ENCODE assay signal across 20 cellular contexts in the genomic region with DNA sequence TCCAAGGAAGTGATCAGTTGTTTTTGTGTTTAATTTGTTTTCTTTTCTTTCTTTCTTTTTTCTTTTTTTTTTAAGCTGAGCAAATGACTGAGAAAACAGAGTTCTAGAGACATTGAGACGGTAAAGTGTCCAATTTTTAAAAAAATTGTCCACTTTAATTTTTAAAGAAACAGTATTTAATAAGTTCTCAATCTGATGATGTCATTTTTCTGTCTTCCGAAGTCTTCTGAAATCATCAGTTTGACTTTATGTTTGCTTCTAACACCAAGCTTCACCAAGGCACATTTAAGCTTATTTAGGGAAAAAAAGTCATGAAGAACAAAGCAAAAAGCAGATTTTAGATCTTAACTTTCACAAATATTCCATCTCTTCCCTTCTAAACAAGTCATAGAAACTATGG.
DNase-seq lines count a peak whose midpoint lies in the region; ATAC-seq, FAIRE-seq and TF ChIP-seq lines count a peak whose summit lies in the region.
"Had no signal": no experiment of that assay in that cellular context is flagged by ENCODE, and none has a peak within 500 bp of the region (broad histone marks: within the 10 kb centered on the region; RNA-seq: fewer than 3 reads in every experiment).

No MANE protein-coding gene starts in this region.

- H3F3A ChIP-seq in PC-9 (ENCODE audit: insufficient read depth, low read depth): no peaks in the 10 kb centered on the region

- H3K9me3 ChIP-seq in PC-9 (ENCODE audit: insufficient read depth, low read depth): no peaks in the 10 kb centered on the region
- no peaks in the 10 kb centered on the region for H3K9me3 ChIP-seq in GM12878 (replicated peaks; ENCODE audit: control insufficient read depth, insufficient read depth, low read length)
- no peaks in the 10 kb centered on the region for H3K9me3 ChIP-seq in CD4-positive, alpha-beta memory T cell (ENCODE audit: control insufficient read depth in 1 of 2, low read length in 2 of 2)
- H3K9me3 ChIP-seq: BE2C had no signal

- no peak overlapping the region for H3K4me2 ChIP-seq in PC-9
- no peak overlapping the region for H3K4me2 ChIP-seq in GM12878 (ENCODE audit: control insufficient read depth, insufficient read depth)

- H3K4me3 Mint-ChIP-seq in immature natural killer cell: peak overlapping the region in 2 of 5 donors; percentile 5 to 23
- no peak overlapping the region for H3K4me3 Mint-ChIP-seq in neural crest cell
- no peak overlapping the region for H3K4me3 Mint-ChIP-seq in CD4-positive, alpha-beta memory T cell
- H3K4me3 Mint-ChIP-seq: H9 had no signal

- TF ChIP-seq RAD21 in GM12878 (IDR thresholded peaks at IDR 0.05; ENCODE audit: insufficient read depth, low read depth, low read length): no peak

- no peak overlapping the region for H3K27ac ChIP-seq in PC-9
- no peak overlapping the region for H3K27ac ChIP-seq in GM12878 (ENCODE audit: control insufficient read depth, insufficient read depth)
- H3K27ac ChIP-seq in CD4-positive, alpha-beta memory T cell (ENCODE audit: low read depth, low read length): no peak overlapping the region
- H3K27ac ChIP-seq: HL-60 had no signal

- TF ChIP-seq CTCF in PC-9 (conservative IDR thresholded peaks at IDR 0.05): no peak
- no peak for TF ChIP-seq CTCF in GM12878 (IDR thresholded peaks at IDR 0.05 in 2 of 3, conservative IDR thresholded peaks at IDR 0.05 in 1 of 3; ENCODE audit: control insufficient read depth in 2 of 3, extremely low read depth in 1 of 3, insufficient read depth in 1 of 3, low read depth in 3 of 3, low read length in 3 of 3)
- no peak for TF ChIP-seq CTCF in neural crest cell (conservative IDR thresholded peaks at IDR 0.05)

- H3K4me1 Mint-ChIP-seq in immature natural killer cell: peaks cover 93 to 99% of the 10 kb centered on the region in 2 donors
- peaks cover 83% of the 10 kb centered on the region for H3K4me1 Mint-ChIP-seq in neural crest cell
- H3K4me1 Mint-ChIP-seq in CD4-positive, alpha-beta memory T cell: peaks cover 49 to 85% (median 68%) of the 10 kb centered on the region in 4 donors

- H3K36me3 ChIP-seq in PC-9 (ENCODE audit: low read depth) (no peaks in the 10 kb centered on the region), GM12878 (ENCODE audit: control insufficient read depth in 2 of 2, insufficient read depth in 2 of 2, low read length in 1 of 2) (no peaks in the 10 kb centered on the region)
- H3K36me3 ChIP-seq in CD4-positive, alpha-beta memory T cell (ENCODE audit: insufficient read depth, low read length): no peaks in the 10 kb centered on the region
- H3K36me3 ChIP-seq: BE2C had no signal

- no peaks in the 10 kb centered on the region for H3K9me2 ChIP-seq in PC-9 (ENCODE audit: insufficient read depth)

- DNase-seq in PC-9 (no peak), GM12878 (ENCODE audit: low read depth, low spot score) (no peak), immature natural killer cell (no peak), neural crest cell (ENCODE audit: low read depth, low spot score) (no peak), urothelium cell line (ENCODE audit: low spot score) (no peak)
- no peak for DNase-seq in CD4-positive, alpha-beta memory T cell
- DNase-seq: ACHN; BE2C; C1 segment of cervical spinal cord; CD4-positive, CD25-positive, alpha-beta regulatory T cell; DMS153; DMS79; GDM1; H9; IMR-90; KBM-7 had no signal

- BruUV-seq in PC-9 (replicated peaks; lab: Mats Ljungman, UMichigan) (no TSS peak), GM12878 (replicated peaks; lab: Mats Ljungman, UMichigan) (no TSS peak)

- POLR2A ChIA-PET in PC-9 (lab: Charles Lee; ENCODE audit: unreplicated experiment) (no interaction called here), GM12878 (lab: Charles Lee) (no interaction called here)
- POLR2A ChIA-PET in CD4-positive, alpha-beta memory T cell (lab: Charles Lee; ENCODE audit: partially characterized antibody): no interaction called here

- H2AFZ ChIP-seq in PC-9: 0 out of 2 replicates have a peak overlapping the region, but pooled peaks have one; percentile 8
- no peak overlapping the region for H2AFZ ChIP-seq in GM12878 (ENCODE audit: control insufficient read depth, low read depth, low read length)

- H3K27ac Mint-ChIP-seq in immature natural killer cell (peak overlapping the region; percentile 77 to 98 (median 84)), neural crest cell (ENCODE audit: unreplicated experiment) (peak overlapping the region; percentile 65)
- peak overlapping the region in 1 of 7 donors; percentile 50 for H3K27ac Mint-ChIP-seq in CD4-positive, alpha-beta memory T cell
- H3K27ac Mint-ChIP-seq: H9 had no signal

- H3K27me3 ChIP-seq in PC-9 (ENCODE audit: insufficient read depth, low read depth) (no peaks in the 10 kb centered on the region), GM12878 (replicated peaks in 1 of 2; ENCODE audit: control insufficient read depth in 2 of 2, insufficient read depth in 2 of 2, low read length in 1 of 2) (no peaks in the 10 kb centered on the region)
- no peaks in the 10 kb centered on the region for H3K27me3 ChIP-seq in CD4-positive, alpha-beta memory T cell (ENCODE audit: insufficient read depth, low read length)
- H3K27me3 ChIP-seq: BE2C had no signal

- H3K79me2 ChIP-seq in PC-9 (ENCODE audit: low read depth) (no peaks in the 10 kb centered on the region), GM12878 (ENCODE audit: control insufficient read depth, insufficient read depth, low read length) (no peaks in the 10 kb centered on the region)

- no peak for TF ChIP-seq POLR2A in GM12878 (IDR thresholded peaks at IDR 0.05; ENCODE audit: low read depth, low read length)

- RAD21 ChIA-PET in GM12878 (lab: Charles Lee; ENCODE audit: unreplicated experiment): no interaction called here

- H4K20me1 ChIP-seq in PC-9 (ENCODE audit: insufficient read depth): no peaks in the 10 kb centered on the region
- no peaks in the 10 kb centered on the region for H4K20me1 ChIP-seq in GM12878 (ENCODE audit: control insufficient read depth, insufficient read depth)

- SMC1A ChIA-PET in GM12878 (lab: Charles Lee; ENCODE audit: uncharacterized antibody, unreplicated experiment): interaction anchor here (0.8 kb wide), 1 partner anchor 13 kb away, joined by 5 read pairs; no protein-coding TSS in a partner anchor

- no peaks in the 10 kb centered on the region for H3K9me3 Mint-ChIP-seq in immature natural killer cell
- peaks cover 3% of the 10 kb centered on the region for H3K9me3 Mint-ChIP-seq in neural crest cell
- H3K9me3 Mint-ChIP-seq in CD4-positive, alpha-beta memory T cell: peaks cover 0 to 2% (median 0%) of the 10 kb centered on the region in 8 donors
- H3K9me3 Mint-ChIP-seq: CD4-positive, CD25-positive, alpha-beta regulatory T cell; H9 had no signal

- peaks cover 3 to 4% (median 3%) of the 10 kb centered on the region in 3 donors for H3K27me3 Mint-ChIP-seq in immature natural killer cell (ENCODE audit: low read depth in 3 of 3)
- H3K27me3 Mint-ChIP-seq in neural crest cell (ENCODE audit: low read depth): no peaks in the 10 kb centered on the region
- no peaks in the 10 kb centered on the region for H3K27me3 Mint-ChIP-seq in CD4-positive, alpha-beta memory T cell
- H3K27me3 Mint-ChIP-seq: CD4-positive, CD25-positive, alpha-beta regulatory T cell had no signal

- H3K9ac ChIP-seq in GM12878 (ENCODE audit: control insufficient read depth, insufficient read depth, low read length): no peak overlapping the region

- 100% methylated on average over 2 of the region's 2 CpGs for WGBS in GM12878 (ENCODE audit: insufficient coverage, insufficient replicate concordance, low lambda C conversion rate, missing lambda C conversion rate)

- no peak for ATAC-seq in GM12878
- ATAC-seq in GM19023 (IDR thresholded peaks at IDR 0.05; ENCODE audit: unreplicated experiment): no peak

- H3K36me3 Mint-ChIP-seq in immature natural killer cell (peaks cover 4 to 7% (median 5%) of the 10 kb centered on the region in 3 donors), neural crest cell (ENCODE audit: low read depth) (peaks cover 11% of the 10 kb centered on the region)
- peaks cover 28 to 43% of the 10 kb centered on the region in 2 donors for H3K36me3 Mint-ChIP-seq in CD4-positive, alpha-beta memory T cell

- no peak for TF ChIP-seq EP300 in GM12878 (IDR thresholded peaks at IDR 0.05; ENCODE audit: borderline replicate concordance in 1 of 2, control insufficient read depth in 1 of 2, low read depth in 2 of 2, low read length in 2 of 2)

- H3K4me3 ChIP-seq in PC-9 (no peak overlapping the region), GM12878 (no peak overlapping the region)
- H3K4me3 ChIP-seq in CD4-positive, alpha-beta memory T cell (ENCODE audit: low read length in 2 of 2): no peak overlapping the region

- intact Hi-C loops in PC-9 (cut with micrococcal nuclease; ENCODE audit: unreplicated experiment) (no loop called here), GM12878 (cut with micrococcal nuclease; ENCODE audit: unreplicated experiment) (no loop called here)
- intact Hi-C loops in CD4-positive, alpha-beta memory T cell (cut with micrococcal nuclease): no loop called here

- in situ Hi-C loops in GM12878 (cut with MboI): no loop called here

- FAIRE-seq in GM12878 (lab: Jason Lieb, UNC) (no peak), urothelium cell line (lab: Jason Lieb, UNC) (no peak)
- FAIRE-seq: A204.1, H1 had no signal

- CTCF ChIA-PET in PC-9 (lab: Charles Lee): interaction anchor here (0.6 kb wide), 1 partner anchor 13 kb away, joined by 3 read pairs; no protein-coding TSS in a partner anchor
- CTCF ChIA-PET in GM12878 (lab: Yijun Ruan, JAX): no interaction called here
- CTCF ChIA-PET in CD4-positive, alpha-beta memory T cell (lab: Charles Lee; ENCODE audit: partially characterized antibody): interaction anchor here (0.5 kb wide), 1 partner anchor 374 kb away, joined by 3 read pairs; no protein-coding TSS in a partner anchor

- H3K4me1 ChIP-seq in PC-9 (replicated peaks; ENCODE audit: insufficient read depth): no peaks in the 10 kb centered on the region
- no peaks in the 10 kb centered on the region for H3K4me1 ChIP-seq in GM12878 (ENCODE audit: control insufficient read depth, insufficient read depth, low read length)
- H3K4me1 ChIP-seq in CD4-positive, alpha-beta memory T cell (ENCODE audit: insufficient read depth, low read length): peaks cover 53% of the 10 kb centered on the region

TF ChIP-seq in GM12878, 131 proteins besides CTCF, POLR2A, EP300 and RAD21 (continues in another document):
- TF ChIP-seq ZNF384 (IDR thresholded peaks at IDR 0.05; ENCODE audit: borderline replicate concordance, low read depth, low read length) (no peak), MTA3 (IDR thresholded peaks at IDR 0.05; ENCODE audit: borderline replicate concordance, low read length) (no peak), SREBF1 (IDR thresholded peaks at IDR 0.05; ENCODE audit: low read length) (no peak), BACH1 (IDR thresholded peaks at IDR 0.05; ENCODE audit: borderline replicate concordance) (no peak), ATF7 (IDR thresholded peaks at IDR 0.05; ENCODE audit: low read depth) (peak; percentile 51; the same call in 1 of the 2 replicates)
